1 cellular context compared by ENCODE assay signal in the genomic region with DNA sequence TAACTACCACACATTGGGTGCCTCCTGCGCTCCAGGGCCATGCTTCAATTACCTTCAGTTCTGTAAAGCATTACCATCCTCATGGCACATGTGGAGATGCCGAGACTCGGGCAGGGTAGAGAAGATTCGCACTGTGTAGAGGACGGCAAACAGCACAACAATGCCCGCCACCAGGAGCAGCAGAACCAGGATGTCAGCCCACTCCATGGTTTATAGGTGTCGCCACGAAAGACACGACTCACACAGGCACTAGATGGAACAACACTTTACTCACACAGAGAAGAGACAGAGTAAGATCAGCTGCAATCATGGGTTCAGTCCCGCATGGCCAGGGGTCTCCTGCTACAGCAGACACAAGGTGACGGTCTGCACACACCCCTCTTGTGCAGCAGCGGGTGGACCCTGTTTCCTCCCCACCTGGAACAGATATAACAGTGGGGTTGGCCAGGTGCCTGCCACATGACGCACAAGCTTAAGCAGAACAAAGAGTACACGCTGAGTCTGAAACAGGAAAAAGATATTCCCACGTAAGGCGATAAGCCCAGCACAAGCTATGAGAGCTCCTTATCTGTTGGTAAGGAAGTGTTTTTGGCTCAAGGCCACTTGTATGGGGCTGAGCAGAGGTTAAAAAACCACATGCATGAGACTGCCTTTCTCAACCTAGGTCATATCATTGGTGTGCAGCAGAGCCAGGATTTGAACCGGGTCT.
A peak's percentile ranks its signal among the peaks of the same experiment; 100 is the strongest.
TF ChIP-seq lines count a peak whose summit lies in the region.

No MANE protein-coding gene starts in this region.

TF ChIP-seq in K562, 482 proteins besides CTCF, POLR2A, EP300 and RAD21 (continues in another document):
- no peak for TF ChIP-seq ZNF511 (CRISPR knock-in tag; IDR thresholded peaks at IDR 0.05)
- no peak for TF ChIP-seq ZNF436 (CRISPR knock-in tag; IDR thresholded peaks at IDR 0.05)
- no peak for TF ChIP-seq MEF2A (IDR thresholded peaks at IDR 0.05; ENCODE audit: control insufficient read depth, low read depth, low read length)
- TF ChIP-seq KAT7 (CRISPR knock-in tag; IDR thresholded peaks at IDR 0.05; ENCODE audit: borderline replicate concordance) = no peak
- no peak for TF ChIP-seq BRF1 (IDR thresholded peaks at IDR 0.05; ENCODE audit: borderline replicate concordance, extremely low read depth, insufficient read length)
- TF ChIP-seq DNMT1 (IDR thresholded peaks at IDR 0.05) = no peak
- TF ChIP-seq FOXP4 (CRISPR knock-in tag; IDR thresholded peaks at IDR 0.05; ENCODE audit: borderline replicate concordance) = no peak
- TF ChIP-seq, protein P1, sequence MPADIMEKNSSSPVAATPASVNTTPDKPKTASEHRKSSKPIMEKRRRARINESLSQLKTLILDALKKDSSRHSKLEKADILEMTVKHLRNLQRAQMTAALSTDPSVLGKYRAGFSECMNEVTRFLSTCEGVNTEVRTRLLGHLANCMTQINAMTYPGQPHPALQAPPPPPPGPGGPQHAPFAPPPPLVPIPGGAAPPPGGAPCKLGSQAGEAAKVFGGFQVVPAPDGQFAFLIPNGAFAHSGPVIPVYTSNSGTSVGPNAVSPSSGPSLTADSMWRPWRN (IDR thresholded peaks at IDR 0.05; ENCODE audit: low read depth) = peak; percentile 62; the same call in 1 of the 2 replicates
- TF ChIP-seq ZBTB1 (CRISPR knock-in tag; IDR thresholded peaks at IDR 0.05; ENCODE audit: borderline replicate concordance, low read depth) = no peak
- TF ChIP-seq, protein P2, sequence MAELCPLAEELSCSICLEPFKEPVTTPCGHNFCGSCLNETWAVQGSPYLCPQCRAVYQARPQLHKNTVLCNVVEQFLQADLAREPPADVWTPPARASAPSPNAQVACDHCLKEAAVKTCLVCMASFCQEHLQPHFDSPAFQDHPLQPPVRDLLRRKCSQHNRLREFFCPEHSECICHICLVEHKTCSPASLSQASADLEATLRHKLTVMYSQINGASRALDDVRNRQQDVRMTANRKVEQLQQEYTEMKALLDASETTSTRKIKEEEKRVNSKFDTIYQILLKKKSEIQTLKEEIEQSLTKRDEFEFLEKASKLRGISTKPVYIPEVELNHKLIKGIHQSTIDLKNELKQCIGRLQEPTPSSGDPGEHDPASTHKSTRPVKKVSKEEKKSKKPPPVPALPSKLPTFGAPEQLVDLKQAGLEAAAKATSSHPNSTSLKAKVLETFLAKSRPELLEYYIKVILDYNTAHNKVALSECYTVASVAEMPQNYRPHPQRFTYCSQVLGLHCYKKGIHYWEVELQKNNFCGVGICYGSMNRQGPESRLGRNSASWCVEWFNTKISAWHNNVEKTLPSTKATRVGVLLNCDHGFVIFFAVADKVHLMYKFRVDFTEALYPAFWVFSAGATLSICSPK (IDR thresholded peaks at IDR 0.05; ENCODE audit: borderline replicate concordance) = no peak
- TF ChIP-seq XRCC4 (IDR thresholded peaks at IDR 0.05; ENCODE audit: extremely low read depth, insufficient read depth, insufficient read length) = no peak
- TF ChIP-seq NFIC (IDR thresholded peaks at IDR 0.05) = peak; percentile 90
- TF ChIP-seq CBFA2T3 (IDR thresholded peaks at IDR 0.05) = peak; percentile 63
- TF ChIP-seq ZNF592 (IDR thresholded peaks at IDR 0.05) = no peak
- TF ChIP-seq, protein P3, sequence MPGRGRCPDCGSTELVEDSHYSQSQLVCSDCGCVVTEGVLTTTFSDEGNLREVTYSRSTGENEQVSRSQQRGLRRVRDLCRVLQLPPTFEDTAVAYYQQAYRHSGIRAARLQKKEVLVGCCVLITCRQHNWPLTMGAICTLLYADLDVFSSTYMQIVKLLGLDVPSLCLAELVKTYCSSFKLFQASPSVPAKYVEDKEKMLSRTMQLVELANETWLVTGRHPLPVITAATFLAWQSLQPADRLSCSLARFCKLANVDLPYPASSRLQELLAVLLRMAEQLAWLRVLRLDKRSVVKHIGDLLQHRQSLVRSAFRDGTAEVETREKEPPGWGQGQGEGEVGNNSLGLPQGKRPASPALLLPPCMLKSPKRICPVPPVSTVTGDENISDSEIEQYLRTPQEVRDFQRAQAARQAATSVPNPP (IDR thresholded peaks at IDR 0.05; ENCODE audit: borderline replicate concordance, insufficient read depth, insufficient read length) = no peak
- no peak for TF ChIP-seq NR1H2 (CRISPR knock-in tag; IDR thresholded peaks at IDR 0.05)
- no peak for TF ChIP-seq CBX3 (IDR thresholded peaks at IDR 0.05; ENCODE audit: borderline replicate concordance in 1 of 2, low read length in 2 of 2)
- no peak for TF ChIP-seq ZNF175 (CRISPR knock-in tag; IDR thresholded peaks at IDR 0.05; ENCODE audit: low read depth)
- TF ChIP-seq, protein P4, sequence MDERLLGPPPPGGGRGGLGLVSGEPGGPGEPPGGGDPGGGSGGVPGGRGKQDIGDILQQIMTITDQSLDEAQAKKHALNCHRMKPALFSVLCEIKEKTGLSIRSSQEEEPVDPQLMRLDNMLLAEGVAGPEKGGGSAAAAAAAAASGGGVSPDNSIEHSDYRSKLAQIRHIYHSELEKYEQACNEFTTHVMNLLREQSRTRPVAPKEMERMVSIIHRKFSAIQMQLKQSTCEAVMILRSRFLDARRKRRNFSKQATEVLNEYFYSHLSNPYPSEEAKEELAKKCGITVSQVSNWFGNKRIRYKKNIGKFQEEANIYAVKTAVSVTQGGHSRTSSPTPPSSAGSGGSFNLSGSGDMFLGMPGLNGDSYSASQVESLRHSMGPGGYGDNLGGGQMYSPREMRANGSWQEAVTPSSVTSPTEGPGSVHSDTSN (CRISPR knock-in tag; IDR thresholded peaks at IDR 0.05; ENCODE audit: low read depth) = no peak
- TF ChIP-seq, protein P4 (tag; conservative IDR thresholded peaks at IDR 0.05; ENCODE audit: low read depth) = no peak
- TF ChIP-seq HOMEZ (CRISPR knock-in tag; IDR thresholded peaks at IDR 0.05) = no peak
- TF ChIP-seq MTA3 (IDR thresholded peaks at IDR 0.05; ENCODE audit: borderline replicate concordance) = no peak
- TF ChIP-seq, protein P5, sequence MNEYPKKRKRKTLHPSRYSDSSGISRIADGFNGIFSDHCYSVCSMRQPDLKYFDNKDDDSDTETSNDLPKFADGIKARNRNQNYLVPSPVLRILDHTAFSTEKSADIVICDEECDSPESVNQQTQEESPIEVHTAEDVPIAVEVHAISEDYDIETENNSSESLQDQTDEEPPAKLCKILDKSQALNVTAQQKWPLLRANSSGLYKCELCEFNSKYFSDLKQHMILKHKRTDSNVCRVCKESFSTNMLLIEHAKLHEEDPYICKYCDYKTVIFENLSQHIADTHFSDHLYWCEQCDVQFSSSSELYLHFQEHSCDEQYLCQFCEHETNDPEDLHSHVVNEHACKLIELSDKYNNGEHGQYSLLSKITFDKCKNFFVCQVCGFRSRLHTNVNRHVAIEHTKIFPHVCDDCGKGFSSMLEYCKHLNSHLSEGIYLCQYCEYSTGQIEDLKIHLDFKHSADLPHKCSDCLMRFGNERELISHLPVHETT (CRISPR knock-in tag; conservative IDR thresholded peaks at IDR 0.05 in 1 of 2, IDR thresholded peaks at IDR 0.05 in 1 of 2) = no peak
- TF ChIP-seq GTF2A2 (tag; IDR thresholded peaks at IDR 0.05) = no peak
- TF ChIP-seq TEAD4 (IDR thresholded peaks at IDR 0.05; ENCODE audit: low read length) = peak; percentile 41; the same call in 1 of the 2 replicates
- TF ChIP-seq TEAD4 (CRISPR knock-in tag; IDR thresholded peaks at IDR 0.05; ENCODE audit: borderline replicate concordance) = no peak
- 0 out of 2 replicates have a peak, but pooled peaks have one; percentile 31 for TF ChIP-seq NFE2 (IDR thresholded peaks at IDR 0.05; ENCODE audit: low read depth)
- no peak for TF ChIP-seq RBM39 (optimal IDR thresholded peaks at IDR 0.05; ENCODE audit: low read depth, low read length)
- TF ChIP-seq E2F8 (IDR thresholded peaks at IDR 0.05; ENCODE audit: low read depth, partially characterized antibody) = no peak
- no peak for TF ChIP-seq ZNF133 (CRISPR knock-in tag; IDR thresholded peaks at IDR 0.05)
- 0 out of 2 replicates have a peak, but pooled peaks have one; percentile 23 for TF ChIP-seq DPF2 (IDR thresholded peaks at IDR 0.05)
- no peak for TF ChIP-seq KLF10 (CRISPR knock-in tag; IDR thresholded peaks at IDR 0.05)
- TF ChIP-seq BHLHE40 (IDR thresholded peaks at IDR 0.05; ENCODE audit: low read length) = peak; percentile 70
- no peak for TF ChIP-seq ARHGAP35 (IDR thresholded peaks at IDR 0.05; ENCODE audit: partially characterized antibody)
- TF ChIP-seq ATF7 (IDR thresholded peaks at IDR 0.05) = 0 out of 2 replicates have a peak, but pooled peaks have one; percentile 28
